Comparison of ENCODE assay signal across 19 cellular contexts in genomic region chr15:41897327-41897726, GRCh38. TPM values are rescaled to one million over a fixed set of nuclear protein-coding genes. Genes with fewer than 3 reads are reported as not detected.
A peak's percentile ranks its signal among the peaks of the same experiment; 100 is the strongest.
DNase-seq lines count a peak whose midpoint lies in the region; ATAC-seq, FAIRE-seq and TF ChIP-seq lines count a peak whose summit lies in the region.
"Had no signal": no experiment of that assay in that cellular context is flagged by ENCODE, and none has a peak within 500 bp of the region (broad histone marks: within the 10 kb centered on the region; RNA-seq: fewer than 3 reads in every experiment).

No MANE protein-coding gene starts in this region.

- BruUV-seq in GM12878 (replicated peaks; lab: Mats Ljungman, UMichigan), result no TSS peak

- intact Hi-C loops in activated naive CD4-positive, alpha-beta T cell treated with anti-CD3 and anti-CD28 coated beads for 36 hours (cut with micrococcal nuclease), result no loop called here
- intact Hi-C loops in GM12878 (cut with micrococcal nuclease; ENCODE audit: unreplicated experiment), result no loop called here

- no peaks in the 10 kb centered on the region for H3K27me3 ChIP-seq in GM23338 (ENCODE audit: insufficient read depth)
- H3K27me3 ChIP-seq in GM12878 (replicated peaks in 1 of 2; ENCODE audit: control insufficient read depth in 2 of 2, insufficient read depth in 2 of 2, low read length in 1 of 2), result no peaks in the 10 kb centered on the region
- no peaks in the 10 kb centered on the region for H3K27me3 ChIP-seq in MM.1S (replicated peaks; ENCODE audit: insufficient read depth, low read length)
- H3K27me3 ChIP-seq: right lobe of liver had no signal

- in situ Hi-C loops in GM12878 (cut with MboI), result no loop called here

- H3K4me3 ChIP-seq in GM23338 (no peak overlapping the region), GM12878 (no peak overlapping the region), MM.1S (ENCODE audit: low read length) (no peak overlapping the region)
- H3K4me3 ChIP-seq: PC-9, right lobe of liver had no signal

- RAD21 ChIA-PET in GM12878 (lab: Charles Lee; ENCODE audit: unreplicated experiment), result no interaction called here

- TF ChIP-seq CTCF in GM23338 (conservative IDR thresholded peaks at IDR 0.05; ENCODE audit: low read depth in 2 of 2) (no peak), GM12878 (IDR thresholded peaks at IDR 0.05 in 2 of 3, conservative IDR thresholded peaks at IDR 0.05 in 1 of 3; ENCODE audit: control insufficient read depth in 2 of 3, extremely low read depth in 1 of 3, insufficient read depth in 1 of 3, low read depth in 3 of 3, low read length in 3 of 3) (no peak), neural crest cell (conservative IDR thresholded peaks at IDR 0.05) (no peak), MM.1S (IDR thresholded peaks at IDR 0.05; ENCODE audit: low read length) (no peak)

- H3K4me1 Mint-ChIP-seq in activated naive CD4-positive, alpha-beta T cell treated with anti-CD3 and anti-CD28 coated beads, Interleukin-2, amount 10 ng/mL, durations not matched to agents 7 days and 5 days, result peaks cover 74% of the 10 kb centered on the region
- H3K4me1 Mint-ChIP-seq in activated naive CD4-positive, alpha-beta T cell treated with anti-CD3 and anti-CD28 coated beads for 36 hours (ENCODE audit: low read depth), result peaks cover 36% of the 10 kb centered on the region
- H3K4me1 Mint-ChIP-seq in GM23338, result no peaks in the 10 kb centered on the region; the same call in 1 of the 3 replicates
- peaks cover 14% of the 10 kb centered on the region for H3K4me1 Mint-ChIP-seq in neural crest cell

- peaks cover 3% of the 10 kb centered on the region; the same call in 1 of the 2 replicates for H4K20me1 ChIP-seq in GM23338 (replicated peaks; ENCODE audit: insufficient read depth)
- no peaks in the 10 kb centered on the region for H4K20me1 ChIP-seq in GM12878 (ENCODE audit: control insufficient read depth, insufficient read depth)
- H4K20me1 ChIP-seq in MM.1S (ENCODE audit: insufficient read depth, low read length), result no peaks in the 10 kb centered on the region

- no peaks in the 10 kb centered on the region for H3K79me2 ChIP-seq in GM23338 (replicated peaks; ENCODE audit: insufficient read depth)
- H3K79me2 ChIP-seq in GM12878 (ENCODE audit: control insufficient read depth, insufficient read depth, low read length), result no peaks in the 10 kb centered on the region
- H3K79me2 ChIP-seq in MM.1S (ENCODE audit: low read length), result no peaks in the 10 kb centered on the region

- no peaks in the 10 kb centered on the region for H3K27me3 Mint-ChIP-seq in activated naive CD4-positive, alpha-beta T cell treated with anti-CD3 and anti-CD28 coated beads, Interleukin-2, amount 10 ng/mL, durations not matched to agents 7 days and 5 days
- no peaks in the 10 kb centered on the region for H3K27me3 Mint-ChIP-seq in activated naive CD4-positive, alpha-beta T cell treated with anti-CD3 and anti-CD28 coated beads for 36 hours (ENCODE audit: low read depth)
- H3K27me3 Mint-ChIP-seq in GM23338 (ENCODE audit: insufficient read depth, low read depth, poor library complexity) (peaks cover 10% of the 10 kb centered on the region), neural crest cell (ENCODE audit: low read depth) (no peaks in the 10 kb centered on the region)

- H3K4me1 ChIP-seq in GM23338 (ENCODE audit: insufficient read depth) (no peaks in the 10 kb centered on the region), GM12878 (ENCODE audit: control insufficient read depth, insufficient read depth, low read length) (peaks cover 15% of the 10 kb centered on the region), MM.1S (ENCODE audit: low read length) (no peaks in the 10 kb centered on the region)

- no peak overlapping the region for H3K9ac ChIP-seq in GM12878 (ENCODE audit: control insufficient read depth, insufficient read depth, low read length)
- H3K9ac ChIP-seq in MM.1S (ENCODE audit: low read length), result no peak overlapping the region
- H3K9ac ChIP-seq: SK-N-SH had no signal

- 90% methylated on average over 10 of the region's 10 CpGs for WGBS in GM12878 (ENCODE audit: insufficient coverage, insufficient replicate concordance, low lambda C conversion rate, missing lambda C conversion rate)

- SMC1A ChIA-PET in GM12878 (lab: Charles Lee; ENCODE audit: uncharacterized antibody, unreplicated experiment), result no interaction called here

- FAIRE-seq in GM12878 (lab: Jason Lieb, UNC), result no peak
- FAIRE-seq: D721Med, keratinocyte had no signal

- H3K27ac ChIP-seq in GM23338 (ENCODE audit: low read depth) (0 out of 2 replicates have a peak overlapping the region, but pooled peaks have one; percentile 39), GM12878 (ENCODE audit: control insufficient read depth, insufficient read depth) (no peak overlapping the region), MM.1S (ENCODE audit: low read length) (no peak overlapping the region)
- H3K27ac ChIP-seq: PC-9, right lobe of liver had no signal

- no peak overlapping the region for H3K4me3 Mint-ChIP-seq in activated naive CD4-positive, alpha-beta T cell treated with anti-CD3 and anti-CD28 coated beads, Interleukin-2, amount 10 ng/mL, durations not matched to agents 7 days and 5 days
- no peak overlapping the region for H3K4me3 Mint-ChIP-seq in activated naive CD4-positive, alpha-beta T cell treated with anti-CD3 and anti-CD28 coated beads for 36 hours
- H3K4me3 Mint-ChIP-seq in GM23338 (no peak overlapping the region), neural crest cell (no peak overlapping the region)

- TF ChIP-seq EP300 in GM12878 (IDR thresholded peaks at IDR 0.05; ENCODE audit: borderline replicate concordance in 1 of 2, control insufficient read depth in 1 of 2, low read depth in 2 of 2, low read length in 2 of 2), result no peak

- no peak for DNase-seq in activated naive CD4-positive, alpha-beta T cell treated with anti-CD3 and anti-CD28 coated beads, Interleukin-2, amount 10 ng/mL, durations not matched to agents 7 days and 5 days
- no peak for DNase-seq in activated naive CD4-positive, alpha-beta T cell treated with anti-CD3 and anti-CD28 coated beads for 36 hours
- DNase-seq in GM23338 (ENCODE audit: low spot score) (no peak), GM12878 (ENCODE audit: low read depth, low spot score) (no peak), neural crest cell (ENCODE audit: low read depth, low spot score) (no peak), activated T-cell treated with anti-CD3 and anti-CD28 coated beads for 4 hours (no peak), MM.1S (no peak)
- DNase-seq: ACHN; activated CD4-positive, alpha-beta T cell treated with anti-CD3 and anti-CD28 coated beads, Interleukin-2, amount 50 U/mL, for 48 hours; head of caudate nucleus; IMR-90; NCI-H2081 treated with DMSO at 0.1 percent for 48 hours; occipital lobe; PC-9; SK-N-SH had no signal

- H3K36me3 ChIP-seq in GM23338 (ENCODE audit: insufficient read depth) (peaks cover 3% of the 10 kb centered on the region; the same call in 1 of the 2 replicates), GM12878 (ENCODE audit: control insufficient read depth in 2 of 2, insufficient read depth in 2 of 2, low read length in 1 of 2) (peaks cover 19 to 23% of the 10 kb centered on the region in 2 experiments), MM.1S (replicated peaks; ENCODE audit: insufficient read depth, low read length) (no peaks in the 10 kb centered on the region)

- peak overlapping the region; percentile 87 for H3K27ac Mint-ChIP-seq in activated naive CD4-positive, alpha-beta T cell treated with anti-CD3 and anti-CD28 coated beads, Interleukin-2, amount 10 ng/mL, durations not matched to agents 7 days and 5 days
- H3K27ac Mint-ChIP-seq in activated naive CD4-positive, alpha-beta T cell treated with anti-CD3 and anti-CD28 coated beads for 36 hours, result no peak overlapping the region
- H3K27ac Mint-ChIP-seq in GM23338 (0 out of 2 replicates have a peak overlapping the region, but pooled peaks have one; percentile 3), neural crest cell (ENCODE audit: unreplicated experiment) (peak overlapping the region; percentile 58)

- no peak for TF ChIP-seq RAD21 in GM12878 (IDR thresholded peaks at IDR 0.05; ENCODE audit: insufficient read depth, low read depth, low read length)

- H3K9me3 ChIP-seq in GM12878 (replicated peaks; ENCODE audit: control insufficient read depth, insufficient read depth, low read length), result no peaks in the 10 kb centered on the region
- H3K9me3 ChIP-seq in MM.1S (replicated peaks; ENCODE audit: insufficient read depth, low read length), result no peaks in the 10 kb centered on the region
- H3K9me3 ChIP-seq: right lobe of liver, SK-N-SH had no signal

- H3F3A ChIP-seq in GM23338 (replicated peaks; ENCODE audit: low read depth), result no peaks in the 10 kb centered on the region
- no peaks in the 10 kb centered on the region for H3F3A ChIP-seq in MM.1S (ENCODE audit: insufficient read depth, low read length)

- H3K4me2 ChIP-seq in GM23338 (no peak overlapping the region), GM12878 (ENCODE audit: control insufficient read depth, insufficient read depth) (no peak overlapping the region), MM.1S (ENCODE audit: low read depth, low read length) (no peak overlapping the region)
- H3K4me2 ChIP-seq: PC-9, SK-N-SH had no signal

- POLR2A ChIA-PET in GM12878 (lab: Charles Lee), result no interaction called here

- no peaks in the 10 kb centered on the region for H3K9me3 Mint-ChIP-seq in activated naive CD4-positive, alpha-beta T cell treated with anti-CD3 and anti-CD28 coated beads, Interleukin-2, amount 10 ng/mL, durations not matched to agents 7 days and 5 days
- no peaks in the 10 kb centered on the region for H3K9me3 Mint-ChIP-seq in activated naive CD4-positive, alpha-beta T cell treated with anti-CD3 and anti-CD28 coated beads for 36 hours
- H3K9me3 Mint-ChIP-seq in GM23338 (no peaks in the 10 kb centered on the region), neural crest cell (no peaks in the 10 kb centered on the region)

- peaks cover 25% of the 10 kb centered on the region for H3K36me3 Mint-ChIP-seq in activated naive CD4-positive, alpha-beta T cell treated with anti-CD3 and anti-CD28 coated beads, Interleukin-2, amount 10 ng/mL, durations not matched to agents 7 days and 5 days
- peaks cover 11% of the 10 kb centered on the region for H3K36me3 Mint-ChIP-seq in activated naive CD4-positive, alpha-beta T cell treated with anti-CD3 and anti-CD28 coated beads for 36 hours (ENCODE audit: low read depth)
- H3K36me3 Mint-ChIP-seq in GM23338 (ENCODE audit: low read depth) (peaks cover 27% of the 10 kb centered on the region), neural crest cell (ENCODE audit: low read depth) (no peaks in the 10 kb centered on the region)

- ATAC-seq in GM23338 (no peak), GM12878 (no peak), HG03520 (IDR thresholded peaks at IDR 0.05; ENCODE audit: unreplicated experiment) (no peak)
- ATAC-seq: right lobe of liver had no signal

- H2AFZ ChIP-seq in GM23338 (no peak overlapping the region), GM12878 (ENCODE audit: control insufficient read depth, low read depth, low read length) (no peak overlapping the region), MM.1S (ENCODE audit: low read length) (no peak overlapping the region)
- H2AFZ ChIP-seq: PC-9 had no signal

- peak; percentile 51 for TF ChIP-seq POLR2A in GM12878 (IDR thresholded peaks at IDR 0.05; ENCODE audit: low read depth, low read length)

- CTCF ChIA-PET in activated naive CD4-positive, alpha-beta T cell treated with anti-CD3 and anti-CD28 coated beads, Interleukin-2, amount 10 ng/mL, durations not matched to agents 7 days and 5 days (lab: Charles Lee), result no interaction called here
- CTCF ChIA-PET in activated naive CD4-positive, alpha-beta T cell treated with anti-CD3 and anti-CD28 coated beads for 36 hours (lab: Charles Lee), result no interaction called here
- CTCF ChIA-PET in GM12878 (lab: Yijun Ruan, JAX), result no interaction called here

- H3K9me2 ChIP-seq in GM23338 (ENCODE audit: insufficient read depth), result no peaks in the 10 kb centered on the region
- no peaks in the 10 kb centered on the region for H3K9me2 ChIP-seq in MM.1S (replicated peaks; ENCODE audit: insufficient read depth, low read length)
- H3K9me2 ChIP-seq: SK-N-SH had no signal

RNA-seq across cellular contexts. Expression of gene SPTBN5, which starts 3.5 kb away (rescaled TPM):
- total RNA-seq in activated naive CD4-positive, alpha-beta T cell treated with anti-CD3 and anti-CD28 coated beads for 36 hours, result under 1 TPM; 0.17 to 0.32 TPM
- total RNA-seq in GM23338 (2014; rRNA removed; shearing (Covaris generic)), result 1.0 and 1.1 TPM in 2 replicates
- polyA plus RNA-seq in GM23338 (2016; fragmentation: Nextera tagmentation; extraction: Ambion mirVana) (0.31 and 0.57 TPM in 2 replicates), GM12878 (2011; rRNA removed) (0.01 and 0.03 TPM in 2 replicates), GM12878 (2014; fragmentation: Illumina TruSeq; extraction: Trizol) (0.01 TPM in 1 of 2 replicates, not detected in the other), GM12878 (2014; fragmentation: Nextera tagmentation; extraction: Ambion mirVana) (not detected), GM12878 (2014; rRNA removed) (0.06 and 0.10 TPM in 2 replicates), GM12878 (2016; fragmentation: Nextera tagmentation; extraction: Ambion mirVana) (not detected)
- 0.15 and 0.17 TPM in 2 replicates for total RNA-seq in GM12878 (2013; cell fraction: nucleolus; rRNA removed)
- total RNA-seq in GM12878 (2014; rRNA removed) (0.06 and 0.44 TPM in 2 replicates), GM12878 (2014; rRNA removed; fragmentation: Illumina TruSeq; extraction: Trizol) (under 0.01 TPM in 1 of 2 replicates, not detected in the other), GM12878 (2021) (0.05 and 0.18 TPM in 2 replicates), neural crest cell (0.77 and 1.1 TPM in 2 replicates)
- polyA plus RNA-seq in GM12878 (2011; ENCODE audit: low read depth), result 0.04 TPM
- polyA plus RNA-seq in GM12878 (2011; cell fraction: cytosol; rRNA removed), result 0.01 and 0.02 TPM in 2 replicates
- polyA plus RNA-seq in GM12878 (2011; cell fraction: nucleus; rRNA removed), result 0.29 and 0.57 TPM in 2 replicates
- 0.08 and 0.11 TPM in 2 replicates for polyA plus RNA-seq in GM12878 (2012)
- polyA minus RNA-seq in GM12878 (2011; rRNA and poly(A)+ RNA removed), result 0.05 TPM in 1 of 2 replicates, not detected in the other
- polyA minus RNA-seq in GM12878 (2011; cell fraction: cytosol; rRNA and poly(A)+ RNA removed), result not detected in 2 replicates
- polyA minus RNA-seq in GM12878 (2011; cell fraction: nucleus; rRNA and poly(A)+ RNA removed), result under 0.01 and 0.10 TPM in 2 replicates

RNA-seq across cellular contexts. Expression of gene PLA2G4B, which starts 58.7 kb away (rescaled TPM):
- 1 to 10 TPM; 9.0 to 9.7 TPM for total RNA-seq in activated naive CD4-positive, alpha-beta T cell treated with anti-CD3 and anti-CD28 coated beads for 36 hours
- 3.4 and 4.4 TPM in 2 replicates for total RNA-seq in GM23338 (2014; rRNA removed; shearing (Covaris generic))
- polyA plus RNA-seq in GM23338 (2016; fragmentation: Nextera tagmentation; extraction: Ambion mirVana) (9.5 and 9.6 TPM in 2 replicates), GM12878 (2011; rRNA removed) (2.7 and 3.2 TPM in 2 replicates), GM12878 (2014; fragmentation: Illumina TruSeq; extraction: Trizol) (0.43 and 2.4 TPM in 2 replicates), GM12878 (2014; fragmentation: Nextera tagmentation; extraction: Ambion mirVana) (under 1 TPM; 0.22 to 0.93 TPM), GM12878 (2014; rRNA removed) (3.8 and 6.9 TPM in 2 replicates), GM12878 (2016; fragmentation: Nextera tagmentation; extraction: Ambion mirVana) (1 to 10 TPM; 4.4 to 6.3 TPM)
- total RNA-seq in GM12878 (2013; cell fraction: nucleolus; rRNA removed), result 5.0 and 9.9 TPM in 2 replicates
- total RNA-seq in GM12878 (2014; rRNA removed) (2.6 and 3.1 TPM in 2 replicates), GM12878 (2014; rRNA removed; fragmentation: Illumina TruSeq; extraction: Trizol) (0.67 and 0.78 TPM in 2 replicates), GM12878 (2021) (3.1 and 6.6 TPM in 2 replicates), neural crest cell (5.7 and 8.5 TPM in 2 replicates)
- 3.3 TPM for polyA plus RNA-seq in GM12878 (2011; ENCODE audit: low read depth)
- 2.9 and 6.4 TPM in 2 replicates for polyA plus RNA-seq in GM12878 (2011; cell fraction: cytosol; rRNA removed)
- polyA plus RNA-seq in GM12878 (2011; cell fraction: nucleus; rRNA removed), result 27.2 and 31.9 TPM in 2 replicates
- polyA plus RNA-seq in GM12878 (2012), result 2.4 and 3.6 TPM in 2 replicates
- 0.22 and 0.72 TPM in 2 replicates for polyA minus RNA-seq in GM12878 (2011; rRNA and poly(A)+ RNA removed)
- not detected in 2 replicates for polyA minus RNA-seq in GM12878 (2011; cell fraction: cytosol; rRNA and poly(A)+ RNA removed)
- polyA minus RNA-seq in GM12878 (2011; cell fraction: nucleus; rRNA and poly(A)+ RNA removed), result 1.9 and 3.4 TPM in 2 replicates
